In genomic region chr9:21432640-21433425, GRCh38 we compare ENCODE assay signal across 14 cellular contexts. TPM values are rescaled to one million over a fixed set of nuclear protein-coding genes. Genes with fewer than 3 reads are reported as not detected.
DNase-seq lines count a peak whose midpoint lies in the region; ATAC-seq, FAIRE-seq and TF ChIP-seq lines count a peak whose summit lies in the region.
"Had no signal": no experiment of that assay in that cellular context is flagged by ENCODE, and none has a peak within 500 bp of the region (broad histone marks: within the 10 kb centered on the region; RNA-seq: fewer than 3 reads in every experiment).

No MANE protein-coding gene starts in this region.

- no peak overlapping the region for H3K9ac ChIP-seq in kidney (ENCODE audit: low read length in 2 of 2)

- FAIRE-seq in kidney (lab: Jason Lieb, UNC) = no peak

- H3K4me1 ChIP-seq in kidney (ENCODE audit: control insufficient read depth in 1 of 2, insufficient read depth in 1 of 2, low read depth in 1 of 2, low read length in 2 of 2) = no peaks in the 10 kb centered on the region
- H3K4me1 ChIP-seq: uterus had no signal

- no peak for TF ChIP-seq CTCF in kidney (IDR thresholded peaks at IDR 0.05; ENCODE audit: borderline replicate concordance, extremely low read depth, insufficient read depth)

- H3K4me3 ChIP-seq in kidney (ENCODE audit: low read length in 2 of 2) = no peak overlapping the region
- H3K4me3 ChIP-seq: uterus had no signal

- ATAC-seq in GM18502 (IDR thresholded peaks at IDR 0.05; ENCODE audit: poor library complexity, unreplicated experiment) = peak; percentile 61
- ATAC-seq in GM19455 (IDR thresholded peaks at IDR 0.05; ENCODE audit: unreplicated experiment) = peak; percentile 46
- ATAC-seq in HG02943 (IDR thresholded peaks at IDR 0.05; ENCODE audit: low read depth, unreplicated experiment) = peak; percentile 65
- ATAC-seq: activated T-cell treated with anti-CD3 and anti-CD28 coated beads, Interleukin-2, amount 50 U/mL, for 4 hours; left cardiac atrium had no signal

- intact Hi-C loops in kidney (cut with DNase I) = no loop called here

- H3K27ac ChIP-seq in kidney (ENCODE audit: low read depth in 2 of 2, low read length in 2 of 2) = no peak overlapping the region
- H3K27ac ChIP-seq: uterus had no signal

- H3K9me3 ChIP-seq in kidney (ENCODE audit: control insufficient read depth in 1 of 2, low read length in 2 of 2) = no peaks in the 10 kb centered on the region
- H3K9me3 ChIP-seq: uterus had no signal

- no peaks in the 10 kb centered on the region for H3K36me3 ChIP-seq in kidney (ENCODE audit: control insufficient read depth in 1 of 2, insufficient read depth in 2 of 2, low read length in 2 of 2)
- H3K36me3 ChIP-seq: uterus had no signal

- DNase-seq in NAMALWA (ENCODE audit: low spot score) = peak; percentile 34
- no peak for DNase-seq in HPDE6-E6E7 (ENCODE audit: extremely low spot score)
- no peak for DNase-seq in NCI-H69 (lab: John Stamatoyannopoulos, UW)
- no peak for DNase-seq in H4 (ENCODE audit: low spot score)
- DNase-seq in kidney = no peak
- DNase-seq: activated B cell treated with CpG ODN at 0.5 μM for 24 hours; activated T-cell treated with anti-CD3 and anti-CD28 coated beads, Interleukin-2, amount 50 U/mL, for 4 hours; left cardiac atrium; nephron progenitor cell; SHP77; uterus had no signal

RNA-seq across cellular contexts. Expression of gene IFNA1, which starts 7.4 kb away (rescaled TPM):
- not detected in 2 replicates for total RNA-seq in H4 (2014; rRNA removed; shearing (Covaris generic))
- total RNA-seq in kidney = not detected
- polyA plus RNA-seq in kidney (ENCODE audit: insufficient read depth, low read depth, low replicate concordance) = not detected
- total RNA-seq: activated B cell treated with CpG ODN at 0.5 μM for 24 hours; activated T-cell treated with anti-CD3 and anti-CD28 coated beads, Interleukin-2, amount 50 U/mL, for 4 hours; left cardiac atrium; uterus had no signal

RNA-seq across cellular contexts. Expression of gene IFNA8, which starts 23.9 kb away (rescaled TPM):
- not detected in 2 replicates for total RNA-seq in H4 (2014; rRNA removed; shearing (Covaris generic))
- not detected for total RNA-seq in kidney
- polyA plus RNA-seq in kidney (ENCODE audit: insufficient read depth, low read depth, low replicate concordance) = not detected
- total RNA-seq: activated B cell treated with CpG ODN at 0.5 μM for 24 hours; activated T-cell treated with anti-CD3 and anti-CD28 coated beads, Interleukin-2, amount 50 U/mL, for 4 hours; left cardiac atrium; uterus had no signal

RNA-seq across cellular contexts. Expression of gene IFNA2, which starts 47.6 kb away (rescaled TPM):
- total RNA-seq in H4 (2014; rRNA removed; shearing (Covaris generic)) = not detected in 2 replicates
- not detected for total RNA-seq in kidney
- not detected for polyA plus RNA-seq in kidney (ENCODE audit: insufficient read depth, low read depth, low replicate concordance)
- total RNA-seq: activated B cell treated with CpG ODN at 0.5 μM for 24 hours; activated T-cell treated with anti-CD3 and anti-CD28 coated beads, Interleukin-2, amount 50 U/mL, for 4 hours; left cardiac atrium; uterus had no signal

RNA-seq across cellular contexts. Expression of gene IFNE, which starts 49.3 kb away (rescaled TPM):
- not detected in 2 replicates for total RNA-seq in H4 (2014; rRNA removed; shearing (Covaris generic))
- total RNA-seq in kidney = 1.1 TPM
- not detected for polyA plus RNA-seq in kidney (ENCODE audit: insufficient read depth, low read depth, low replicate concordance)
- total RNA-seq: activated B cell treated with CpG ODN at 0.5 μM for 24 hours; activated T-cell treated with anti-CD3 and anti-CD28 coated beads, Interleukin-2, amount 50 U/mL, for 4 hours; left cardiac atrium had no signal
